1 cellular context compared by ENCODE assay signal in genomic region chr9:124853605-124854143, GRCh38.
TF ChIP-seq lines count a peak whose summit lies in the region.

No MANE protein-coding gene starts in this region.

TF ChIP-seq in H1, 55 proteins besides CTCF, POLR2A, EP300 and RAD21:
- TF ChIP-seq USF2 (IDR thresholded peaks at IDR 0.05; ENCODE audit: low read length) (no peak), ZNF274 (IDR thresholded peaks at IDR 0.05; ENCODE audit: borderline replicate concordance, extremely low read depth, low read length) (no peak), BACH1 (IDR thresholded peaks at IDR 0.05; ENCODE audit: low read length) (no peak), PHF8 (conservative IDR thresholded peaks at IDR 0.05; ENCODE audit: low read depth, low read length) (no peak), ATF2 (IDR thresholded peaks at IDR 0.05; ENCODE audit: low read length) (no peak), ATF3 (IDR thresholded peaks at IDR 0.05; ENCODE audit: insufficient read depth, low read depth, low read length) (no peak), E2F6 (IDR thresholded peaks at IDR 0.05) (no peak), FOSL1 (IDR thresholded peaks at IDR 0.05; ENCODE audit: insufficient read depth, low read depth, low read length) (no peak), YY1 (IDR thresholded peaks at IDR 0.05; ENCODE audit: low read depth, low read length) (no peak), SRF (IDR thresholded peaks at IDR 0.05; ENCODE audit: low read depth, low read length) (no peak), KDM1A (IDR thresholded peaks at IDR 0.05; ENCODE audit: borderline replicate concordance, low read length) (no peak), EZH2 (IDR thresholded peaks at IDR 0.05; ENCODE audit: low read depth, low read length, severe bottlenecking) (no peak), MAX (IDR thresholded peaks at IDR 0.05) (no peak), CBX5 (IDR thresholded peaks at IDR 0.05; ENCODE audit: low read depth, low read length) (no peak), TAF7 (optimal IDR thresholded peaks at IDR 0.05; ENCODE audit: borderline replicate concordance, low read depth, low read length) (no peak), TBP (IDR thresholded peaks at IDR 0.05; ENCODE audit: low read depth, low read length) (no peak), TCF12 (IDR thresholded peaks at IDR 0.05; ENCODE audit: low read depth, low read length) (no peak), CBX8 (IDR thresholded peaks at IDR 0.05; ENCODE audit: borderline replicate concordance, low read depth, low read length) (no peak), SP1 (IDR thresholded peaks at IDR 0.05; ENCODE audit: low read depth, low read length) (no peak)
